ENCODE assay signal across 8 cellular contexts in the genomic region with DNA sequence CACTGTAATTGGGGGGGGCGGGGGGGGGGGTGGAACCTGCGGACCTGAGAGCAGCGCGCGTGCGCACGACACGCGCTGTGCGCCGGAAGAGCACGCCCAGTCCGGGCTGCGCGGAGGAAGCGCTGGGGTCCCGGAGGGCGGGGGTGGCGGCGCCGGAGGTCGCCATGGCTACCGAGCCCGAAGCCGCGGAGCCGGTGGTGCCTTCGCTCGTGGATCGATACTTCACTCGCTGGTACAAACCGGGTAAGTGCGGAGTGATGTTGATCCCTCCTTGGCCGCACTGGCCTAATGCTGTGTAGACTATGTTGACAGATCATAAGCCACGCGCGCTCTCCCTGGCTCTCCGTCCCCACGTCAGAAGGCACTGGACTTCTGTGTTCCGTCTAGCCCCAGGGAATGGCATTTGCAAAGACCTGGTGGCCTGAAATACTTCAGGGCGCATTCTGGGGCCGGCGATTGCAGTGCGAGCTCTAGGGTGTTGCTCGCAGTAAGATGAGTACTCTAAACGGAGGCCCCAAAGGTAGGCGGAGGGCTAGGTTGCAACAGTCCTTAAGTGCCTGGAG. TPM values are rescaled to one million over a fixed set of nuclear protein-coding genes. Genes with fewer than 3 reads are reported as not detected.
DNase-seq lines count a peak whose midpoint lies in the region; ATAC-seq lines count a peak whose summit lies in the region.

Gene ABITRAM (plus strand): TSS at position 78 of the 563 bp plus-strand sequence. CDS start 87 bp downstream, at position 165.

- ATAC-seq in HG03442 (IDR thresholded peaks at IDR 0.05; ENCODE audit: unreplicated experiment): peak; percentile 69

- peaks cover 12% of the 10 kb centered on the region; the same call in 1 of the 2 replicates for H4K20me1 ChIP-seq in BLaER1

- no peaks in the 10 kb centered on the region for H3K9me3 ChIP-seq in BLaER1

- H3K4me3 Mint-ChIP-seq in activated CD4-positive, alpha-beta memory T cell treated with anti-CD3 and anti-CD28 coated beads for 36 hours: peak within 1 kb of the TSS; percentile 95

- H3K27me3 ChIP-seq in BLaER1: no peaks in the 10 kb centered on the region

- POLR2A ChIA-PET in activated CD4-positive, alpha-beta memory T cell treated with anti-CD3 and anti-CD28 coated beads for 36 hours (lab: Charles Lee): no interaction called here

- peak within 1 kb of the TSS; percentile 84 for H3K27ac ChIP-seq in BLaER1

- H3K27ac Mint-ChIP-seq in activated CD4-positive, alpha-beta memory T cell treated with anti-CD3 and anti-CD28 coated beads for 36 hours: peak within 1 kb of the TSS; percentile 92

- no peaks in the 10 kb centered on the region for H3K27me3 Mint-ChIP-seq in activated CD4-positive, alpha-beta memory T cell treated with anti-CD3 and anti-CD28 coated beads for 36 hours

- DNase-seq in GM19240 (ENCODE audit: insufficient read length, low spot score) (peak; percentile 62), NCI-H69 (lab: John Stamatoyannopoulos, UW) (peak; percentile 96), lung microvascular endothelial cell (ENCODE audit: low read depth in 2 of 2) (peak; percentile 89 to 92)
- peak; percentile 81 for DNase-seq in activated CD4-positive, alpha-beta memory T cell treated with anti-CD3 and anti-CD28 coated beads for 36 hours
- DNase-seq in effector CD8-positive, alpha-beta T cell (lab: John Stamatoyannopoulos, UW): peak; percentile 80
- DNase-seq in stimulated activated CD4-positive, alpha-beta T cell treated with anti-CD3 and anti-CD28 coated beads, TNF-alpha, amount 100 ng/mL, for 4 hours (ENCODE audit: low read depth in 3 of 3): peak; percentile 55 to 66 (median 59)

- H3K9me3 Mint-ChIP-seq in activated CD4-positive, alpha-beta memory T cell treated with anti-CD3 and anti-CD28 coated beads for 36 hours: no peaks in the 10 kb centered on the region

- peaks cover 25% of the 10 kb centered on the region for H3K36me3 ChIP-seq in BLaER1

- peaks cover 21% of the 10 kb centered on the region for H3K4me1 ChIP-seq in BLaER1

- H3K36me3 Mint-ChIP-seq in activated CD4-positive, alpha-beta memory T cell treated with anti-CD3 and anti-CD28 coated beads for 36 hours: peaks cover 11% of the 10 kb centered on the region

- peak within 1 kb of the TSS; percentile 88 for H3K4me2 ChIP-seq in BLaER1

- H3K4me1 Mint-ChIP-seq in activated CD4-positive, alpha-beta memory T cell treated with anti-CD3 and anti-CD28 coated beads for 36 hours (ENCODE audit: low read depth): peaks cover 25% of the 10 kb centered on the region

- peak within 1 kb of the TSS; percentile 94 for H3K4me3 ChIP-seq in BLaER1

- peak within 1 kb of the TSS; percentile 92 for H3K9ac ChIP-seq in BLaER1

- CTCF ChIA-PET in activated CD4-positive, alpha-beta memory T cell treated with anti-CD3 and anti-CD28 coated beads for 36 hours (lab: Charles Lee): no interaction called here

- intact Hi-C loops in activated CD4-positive, alpha-beta memory T cell treated with anti-CD3 and anti-CD28 coated beads for 36 hours (cut with micrococcal nuclease): loop anchor here (1.0 to 10.0 kb wide), 7 partner anchors 48 to 1652 kb away; partner anchors contain the start of genes CTNNAL1, EPB41L4B, RAD23B and TXN

RNA-seq across cellular contexts. Expression of gene ABITRAM, which starts in this region (rescaled TPM):
- total RNA-seq in activated CD4-positive, alpha-beta memory T cell treated with anti-CD3 and anti-CD28 coated beads for 36 hours: 10 to 100 TPM in 1 of 2 experiments, 1 to 10 TPM in 1; 9.4 to 11.2 TPM
- 2.6 TPM in 2 replicates for total RNA-seq in lung microvascular endothelial cell

Comparison
In these comparisons a context has a peak if more than half of its experiments do, and no peak if none do; other contexts are left out.
1. Peak in every context shown above with its lines: DNase-seq, ATAC-seq, H3K4me3 ChIP-seq and H3K27ac ChIP-seq.